Comparison of ENCODE assay signal across 1 cellular context in the genomic region with DNA sequence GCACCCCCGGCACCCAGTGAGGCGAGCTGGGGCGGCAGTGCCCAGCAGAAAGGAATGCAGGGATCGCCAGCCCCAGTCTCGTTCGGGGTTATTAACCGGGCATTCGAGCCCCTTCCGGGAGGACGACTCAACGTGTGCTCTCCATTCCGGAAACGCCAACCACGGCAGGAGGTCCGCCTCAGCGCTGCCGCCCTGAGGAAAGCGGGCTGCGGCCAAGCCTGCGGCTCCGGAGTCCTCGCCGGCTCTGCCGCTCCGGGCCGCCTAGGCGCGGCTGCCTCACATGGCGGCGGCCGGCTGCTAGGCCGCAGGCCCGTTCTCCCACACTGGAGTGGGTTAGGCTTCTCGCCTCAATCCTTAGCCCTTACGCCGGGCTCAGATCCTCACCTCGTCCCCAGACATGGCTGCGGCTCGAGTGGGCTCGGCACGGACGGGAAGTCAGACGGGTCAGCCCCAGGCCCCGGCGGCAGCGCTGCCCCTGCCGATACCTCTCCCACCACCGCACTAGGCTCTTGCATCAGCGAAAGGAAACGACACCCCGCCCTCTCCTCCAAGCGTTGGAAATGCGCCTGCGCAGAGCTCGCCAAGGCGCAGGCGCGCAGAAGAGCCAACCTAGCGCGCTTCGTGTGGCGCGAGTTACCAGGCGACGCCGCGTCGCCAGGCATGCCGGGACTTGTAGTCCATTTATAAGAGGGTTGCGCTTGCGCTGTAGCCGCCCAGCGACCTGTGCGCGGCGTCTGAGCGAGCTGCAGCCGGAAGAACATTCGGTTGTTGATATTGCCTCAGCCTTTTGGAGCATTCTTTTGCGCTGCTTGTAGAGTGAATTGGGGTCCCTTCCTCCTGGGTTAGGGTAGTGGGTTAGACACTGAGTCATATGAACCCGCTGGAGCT.
A peak's percentile ranks its signal among the peaks of the same experiment; 100 is the strongest.
TF ChIP-seq lines count a peak whose summit lies in the region.

TSS of gene EIF2S2 (minus strand) at position 532 of the 888 bp plus-strand sequence. CDS start at position 399, 133 bp downstream.

TF ChIP-seq in HepG2, 621 proteins besides CTCF, POLR2A, EP300 and RAD21 (continued from another document and continues in another):
- peak; percentile 61; the same call in 1 of the 2 replicates for TF ChIP-seq ZBTB2 (CRISPR knock-in tag; IDR thresholded peaks at IDR 0.05; ENCODE audit: low read depth)
- peak; percentile 95; the same call in 1 of the 2 replicates for TF ChIP-seq ISX (CRISPR knock-in tag; conservative IDR thresholded peaks at IDR 0.05)
- TF ChIP-seq ETV6 (CRISPR knock-in tag; conservative IDR thresholded peaks at IDR 0.05), result peak; percentile 90
- peak; percentile 100 for TF ChIP-seq ZFX (CRISPR knock-in tag; IDR thresholded peaks at IDR 0.05; ENCODE audit: low read depth)
- TF ChIP-seq NONO (IDR thresholded peaks at IDR 0.05), result no peak
- TF ChIP-seq NONO (CRISPR knock-in tag; conservative IDR thresholded peaks at IDR 0.05), result peak; percentile 98
- TF ChIP-seq, protein P1, sequence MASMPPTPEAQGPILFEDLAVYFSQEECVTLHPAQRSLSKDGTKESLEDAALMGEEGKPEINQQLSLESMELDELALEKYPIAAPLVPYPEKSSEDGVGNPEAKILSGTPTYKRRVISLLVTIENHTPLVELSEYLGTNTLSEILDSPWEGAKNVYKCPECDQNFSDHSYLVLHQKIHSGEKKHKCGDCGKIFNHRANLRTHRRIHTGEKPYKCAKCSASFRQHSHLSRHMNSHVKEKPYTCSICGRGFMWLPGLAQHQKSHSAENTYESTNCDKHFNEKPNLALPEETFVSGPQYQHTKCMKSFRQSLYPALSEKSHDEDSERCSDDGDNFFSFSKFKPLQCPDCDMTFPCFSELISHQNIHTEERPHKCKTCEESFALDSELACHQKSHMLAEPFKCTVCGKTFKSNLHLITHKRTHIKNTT (CRISPR knock-in tag; IDR thresholded peaks at IDR 0.05), result peak; percentile 93; the same call in 1 of the 2 replicates
- TF ChIP-seq ZNF510 (CRISPR knock-in tag; IDR thresholded peaks at IDR 0.05; ENCODE audit: low read depth), result peak; percentile 93; the same call in 1 of the 2 replicates
- TF ChIP-seq ZNF878 (CRISPR knock-in tag; IDR thresholded peaks at IDR 0.05), result no peak
- TF ChIP-seq RFXANK (CRISPR knock-in tag; IDR thresholded peaks at IDR 0.05), result peak; percentile 57; the same call in 1 of the 2 replicates
- peak; percentile 82; the same call in 1 of the 2 replicates for TF ChIP-seq ZNF260 (CRISPR knock-in tag; IDR thresholded peaks at IDR 0.05; ENCODE audit: borderline replicate concordance, low read depth)
- peak; percentile 86 for TF ChIP-seq ESRRA (CRISPR knock-in tag; IDR thresholded peaks at IDR 0.05; ENCODE audit: low read depth)
- TF ChIP-seq ZNF282 (IDR thresholded peaks at IDR 0.05; ENCODE audit: partially characterized antibody), result no peak
- TF ChIP-seq ZNF850 (CRISPR knock-in tag; conservative IDR thresholded peaks at IDR 0.05), result peak; percentile 94; the same call in 1 of the 2 replicates
- TF ChIP-seq TIGD3 (CRISPR knock-in tag; IDR thresholded peaks at IDR 0.05; ENCODE audit: borderline replicate concordance), result no peak
- peak; percentile 83 for TF ChIP-seq ZNF30 (CRISPR knock-in tag; IDR thresholded peaks at IDR 0.05)
- 0 out of 2 replicates have a peak, but pooled peaks have one; percentile 20 for TF ChIP-seq ZBTB33 (CRISPR knock-in tag; IDR thresholded peaks at IDR 0.05)
- TF ChIP-seq WIZ (CRISPR knock-in tag; IDR thresholded peaks at IDR 0.05), result peak; percentile 98
- peak; percentile 99; the same call in 1 of the 2 replicates for TF ChIP-seq ZNF558 (CRISPR knock-in tag; IDR thresholded peaks at IDR 0.05; ENCODE audit: borderline replicate concordance)
- TF ChIP-seq FOXO4 (CRISPR knock-in tag; conservative IDR thresholded peaks at IDR 0.05), result 0 out of 2 replicates have a peak, but pooled peaks have one; percentile 98
- TF ChIP-seq MZF1 (CRISPR knock-in tag; IDR thresholded peaks at IDR 0.05; ENCODE audit: borderline replicate concordance), result no peak
- peak; percentile 93 for TF ChIP-seq NR2C2 (CRISPR knock-in tag; IDR thresholded peaks at IDR 0.05; ENCODE audit: borderline replicate concordance)
- no peak for TF ChIP-seq ZUFSP (CRISPR knock-in tag; IDR thresholded peaks at IDR 0.05; ENCODE audit: borderline replicate concordance)
- peak; percentile 96 for TF ChIP-seq ZMYM4 (CRISPR knock-in tag; IDR thresholded peaks at IDR 0.05)
- peak; percentile 99 for TF ChIP-seq EEA1 (CRISPR knock-in tag; IDR thresholded peaks at IDR 0.05; ENCODE audit: borderline replicate concordance)
- peak; percentile 78 for TF ChIP-seq PHF5A (CRISPR knock-in tag; IDR thresholded peaks at IDR 0.05; ENCODE audit: low read depth, unreplicated experiment)
- peak; percentile 78 for TF ChIP-seq ARNTL (CRISPR knock-in tag; IDR thresholded peaks at IDR 0.05)
- TF ChIP-seq SMAD1 (CRISPR knock-in tag; IDR thresholded peaks at IDR 0.05; ENCODE audit: borderline replicate concordance, low read depth), result peak; percentile 90; the same call in 1 of the 2 replicates
- TF ChIP-seq RAD51 (IDR thresholded peaks at IDR 0.05; ENCODE audit: borderline replicate concordance), result no peak
- TF ChIP-seq KDM4B (CRISPR knock-in tag; IDR thresholded peaks at IDR 0.05), result no peak; the same call in 1 of the 2 replicates
- peak; percentile 98 for TF ChIP-seq POLR2AphosphoS5 (IDR thresholded peaks at IDR 0.05; ENCODE audit: low read depth, low read length)
- peak; percentile 49; the same call in 1 of the 2 replicates for TF ChIP-seq GLMP (CRISPR knock-in tag; IDR thresholded peaks at IDR 0.05; ENCODE audit: borderline replicate concordance)
- TF ChIP-seq ZNF205 (CRISPR knock-in tag; IDR thresholded peaks at IDR 0.05), result peak; percentile 54
- TF ChIP-seq ELF3 (CRISPR knock-in tag; IDR thresholded peaks at IDR 0.05), result peak; percentile 91
- TF ChIP-seq CBX5 (CRISPR knock-in tag; IDR thresholded peaks at IDR 0.05; ENCODE audit: borderline replicate concordance), result peak; percentile 85; the same call in 1 of the 2 replicates
- TF ChIP-seq KMT2A (CRISPR knock-in tag; IDR thresholded peaks at IDR 0.05), result peak; percentile 94
- TF ChIP-seq HOXD1 (CRISPR knock-in tag; IDR thresholded peaks at IDR 0.05), result peak; percentile 94; the same call in 1 of the 2 replicates
- no peak; the same call in 1 of the 2 replicates for TF ChIP-seq ATAD3A (CRISPR knock-in tag; IDR thresholded peaks at IDR 0.05)
- TF ChIP-seq NFRKB (IDR thresholded peaks at IDR 0.05), result no peak
- TF ChIP-seq, protein P2, sequence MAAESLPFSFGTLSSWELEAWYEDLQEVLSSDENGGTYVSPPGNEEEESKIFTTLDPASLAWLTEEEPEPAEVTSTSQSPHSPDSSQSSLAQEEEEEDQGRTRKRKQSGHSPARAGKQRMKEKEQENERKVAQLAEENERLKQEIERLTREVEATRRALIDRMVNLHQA (CRISPR knock-in tag; IDR thresholded peaks at IDR 0.05), result no peak
- peak; percentile 94; the same call in 1 of the 2 replicates for TF ChIP-seq MTERF4 (CRISPR knock-in tag; IDR thresholded peaks at IDR 0.05)
- TF ChIP-seq FOXA3 (CRISPR knock-in tag; IDR thresholded peaks at IDR 0.05), result peak; percentile 94
- peak; percentile 80; the same call in 1 of the 2 replicates for TF ChIP-seq MTF1 (CRISPR knock-in tag; IDR thresholded peaks at IDR 0.05)
- TF ChIP-seq ZNF34 (CRISPR knock-in tag; IDR thresholded peaks at IDR 0.05; ENCODE audit: borderline replicate concordance), result peak; percentile 89; the same call in 1 of the 2 replicates
- peak; percentile 57; the same call in 1 of the 2 replicates for TF ChIP-seq ZNF605 (CRISPR knock-in tag; IDR thresholded peaks at IDR 0.05)
- no peak for TF ChIP-seq SRSF1 (optimal IDR thresholded peaks at IDR 0.05; ENCODE audit: low read depth, low read length)
- no peak for TF ChIP-seq ZNF549 (CRISPR knock-in tag; IDR thresholded peaks at IDR 0.05)
